9 cellular contexts compared by ENCODE assay signal in genomic region chr20:62898970-62899632, GRCh38. TPM values are rescaled to one million over a fixed set of nuclear protein-coding genes. Genes with fewer than 3 reads are reported as not detected.
DNase-seq lines count a peak whose midpoint lies in the region; ATAC-seq and TF ChIP-seq lines count a peak whose summit lies in the region.
"Had no signal": no experiment of that assay in that cellular context is flagged by ENCODE, and none has a peak within 500 bp of the region (broad histone marks: within the 10 kb centered on the region; RNA-seq: fewer than 3 reads in every experiment).

No MANE protein-coding gene starts in this region.

- H3K27me3 ChIP-seq in endodermal cell (ENCODE audit: control insufficient read depth, insufficient read depth, low read length, poor library complexity, severe bottlenecking) (no peaks in the 10 kb centered on the region), stomach smooth muscle (ENCODE audit: control insufficient read depth in 1 of 2, insufficient read depth in 2 of 2, low read length in 2 of 2) (no peaks in the 10 kb centered on the region)

- H3K27ac ChIP-seq in endodermal cell (ENCODE audit: low read depth, low read length), result no peak overlapping the region
- H3K27ac ChIP-seq in stomach smooth muscle (ENCODE audit: low read length), result peak overlapping the region; percentile 92

- ATAC-seq in left cardiac atrium, result no peak

- H3K4me3 Mint-ChIP-seq in activated T-cell treated with anti-CD3 and anti-CD28 coated beads, Interleukin-2, amount 50 U/mL, for 24 hours, result peak overlapping the region; percentile 28
- H3K4me3 Mint-ChIP-seq in endodermal cell, result peak overlapping the region; percentile 31

- peaks cover 76% of the 10 kb centered on the region for H3K36me3 Mint-ChIP-seq in activated T-cell treated with anti-CD3 and anti-CD28 coated beads, Interleukin-2, amount 50 U/mL, for 24 hours (ENCODE audit: low read depth)
- peaks cover 44% of the 10 kb centered on the region for H3K36me3 Mint-ChIP-seq in endodermal cell (ENCODE audit: low read depth)

- no peaks in the 10 kb centered on the region for H3K9me3 Mint-ChIP-seq in activated T-cell treated with anti-CD3 and anti-CD28 coated beads, Interleukin-2, amount 50 U/mL, for 24 hours
- no peaks in the 10 kb centered on the region for H3K9me3 Mint-ChIP-seq in endodermal cell

- peak overlapping the region; percentile 82 for H3K27ac Mint-ChIP-seq in activated T-cell treated with anti-CD3 and anti-CD28 coated beads, Interleukin-2, amount 50 U/mL, for 24 hours
- H3K27ac Mint-ChIP-seq in endodermal cell, result peak overlapping the region; percentile 54

- no peak for TF ChIP-seq POLR2A in lower leg skin (IDR thresholded peaks at IDR 0.05)

- 75 to 84% methylated on average over 14 to 16 of the region's 16 CpGs for WGBS in endodermal cell (ENCODE audit: insufficient coverage in 1 of 2, insufficient read length in 1 of 2), 2 experiments
- WGBS in lower leg skin, 2 donors, result 26 to 28% methylated on average over 16 of the region's 16 CpGs

- intact Hi-C loops in lower leg skin (cut with DNase I; ENCODE audit: low total_unique reads) (no loop called here), left cardiac atrium (cut with DNase I) (no loop called here)

- H3K27me3 Mint-ChIP-seq in activated T-cell treated with anti-CD3 and anti-CD28 coated beads, Interleukin-2, amount 50 U/mL, for 24 hours, result no peaks in the 10 kb centered on the region
- H3K27me3 Mint-ChIP-seq in endodermal cell (ENCODE audit: insufficient read depth), result no peaks in the 10 kb centered on the region

- H3K9me3 ChIP-seq in endodermal cell (ENCODE audit: control insufficient read depth, low read length), result no peaks in the 10 kb centered on the region
- H3K9me3 ChIP-seq in stomach smooth muscle (ENCODE audit: control insufficient read depth in 2 of 2, low read length in 2 of 2), result no peaks in the 10 kb centered on the region

- H3K4me3 ChIP-seq in endodermal cell (ENCODE audit: low read length) (peak overlapping the region; percentile 50), stomach smooth muscle (ENCODE audit: low read length in 2 of 2) (no peak overlapping the region), lower leg skin (ENCODE audit: low read depth, poor library complexity, severe bottlenecking) (no peak overlapping the region)

- H3K36me3 ChIP-seq in endodermal cell (ENCODE audit: control insufficient read depth, insufficient read depth, low read length), result peaks cover 72% of the 10 kb centered on the region
- H3K36me3 ChIP-seq in stomach smooth muscle (ENCODE audit: control insufficient read depth in 2 of 2, insufficient read depth in 2 of 2, low read length in 2 of 2), result peaks cover 33% of the 10 kb centered on the region in 2 donors

- H3K9ac ChIP-seq in endodermal cell (ENCODE audit: extremely low read depth, low read length, poor library complexity, severe bottlenecking) (peak overlapping the region; percentile 11), stomach smooth muscle (ENCODE audit: low read length in 2 of 2) (peak overlapping the region in 1 of 2 donors; percentile 21)

- H3K4me1 Mint-ChIP-seq in activated T-cell treated with anti-CD3 and anti-CD28 coated beads, Interleukin-2, amount 50 U/mL, for 24 hours (ENCODE audit: low read depth), result peaks cover 50% of the 10 kb centered on the region
- H3K4me1 Mint-ChIP-seq in endodermal cell, result peaks cover 36% of the 10 kb centered on the region

- TF ChIP-seq CTCF in endodermal cell (conservative IDR thresholded peaks at IDR 0.05), result no peak
- no peak for TF ChIP-seq CTCF in lower leg skin (IDR thresholded peaks at IDR 0.05)

- DNase-seq in activated T-cell treated with anti-CD3 and anti-CD28 coated beads, Interleukin-2, amount 50 U/mL, for 24 hours, result no peak
- DNase-seq in activated T-cell treated with anti-CD3 and anti-CD28 coated beads, Interleukin-2, amount 50 U/mL, for 1 hour, result no peak
- DNase-seq in NCI-H345 treated with DMSO at 0.1 percent for 48 hours (lab: John Stamatoyannopoulos, UW; ENCODE audit: unreplicated experiment) (peak; percentile 23), endodermal cell (peak; percentile 84), lower leg skin (ENCODE audit: low spot score in 2 of 2) (no peak), islet precursor cell (no peak), left cardiac atrium (no peak)
- DNase-seq: SIG-M5 had no signal

- peaks cover 23% of the 10 kb centered on the region for H3K4me1 ChIP-seq in endodermal cell (ENCODE audit: control insufficient read depth, insufficient read depth, low read length)
- peaks cover 30% of the 10 kb centered on the region for H3K4me1 ChIP-seq in stomach smooth muscle (ENCODE audit: control insufficient read depth, insufficient read depth, low read length)

RNA-seq across cellular contexts. Expression of gene DIDO1, which starts 27.2 kb away (rescaled TPM):
- total RNA-seq in endodermal cell (10 to 100 TPM; 53.5 to 68.3 TPM), lower leg skin (100 to 1,000 TPM in 1 of 4 donors, 10 to 100 TPM in 3; 54.2 to 105 (median 70.7) TPM), left cardiac atrium (10 to 100 TPM; 33.8 to 39.1 TPM)
- polyA plus RNA-seq in endodermal cell (2013, experiment 1 of 2), result 47.8 TPM
- polyA plus RNA-seq in endodermal cell (2013, experiment 2 of 2), result 43.0 TPM

RNA-seq across cellular contexts. Expression of gene TCFL5, which starts 37.5 kb away (rescaled TPM):
- total RNA-seq in endodermal cell, result 10 to 100 TPM; 15.8 to 17.4 TPM
- polyA plus RNA-seq in endodermal cell (2013, experiment 1 of 2), result 21.1 TPM
- 22.4 TPM for polyA plus RNA-seq in endodermal cell (2013, experiment 2 of 2)
- total RNA-seq in lower leg skin, result 10 to 100 TPM; 12.1 to 13.9 (median 13.1) TPM
- 1 to 10 TPM; 6.4 to 8.4 TPM for total RNA-seq in left cardiac atrium

RNA-seq across cellular contexts. Expression of gene GID8, which starts 38.8 kb away (rescaled TPM):
- total RNA-seq in endodermal cell (10 to 100 TPM; 51.5 to 52.1 TPM), lower leg skin (10 to 100 TPM; 39.6 to 59.3 (median 44.2) TPM), left cardiac atrium (10 to 100 TPM; 16.8 to 20.2 TPM)
- polyA plus RNA-seq in endodermal cell (2013, experiment 1 of 2), result 47.3 TPM
- 41.8 TPM for polyA plus RNA-seq in endodermal cell (2013, experiment 2 of 2)

RNA-seq across cellular contexts. Expression of gene SLC17A9, which starts 53.4 kb away (rescaled TPM):
- total RNA-seq in endodermal cell (10 to 100 TPM in 1 of 2 donors, 1 to 10 TPM in 1; 8.9 to 10.2 TPM), lower leg skin (1 to 10 TPM in 2 of 4 donors, under 1 TPM in 2; 0.46 to 1.1 (median 0.73) TPM), left cardiac atrium (1 to 10 TPM; 2.1 to 5.7 TPM)
- polyA plus RNA-seq in endodermal cell (2013, experiment 1 of 2), result 3.2 TPM
- 3.4 TPM for polyA plus RNA-seq in endodermal cell (2013, experiment 2 of 2)

Comparison
In these comparisons a context has a peak if more than half of its experiments do, and no peak if none do; other contexts are left out.
1. DNase-seq: peak in NCI-H345 treated with DMSO at 0.1 percent for 48 hours (single experiment) and endodermal cell (single experiment); none in activated T-cell treated with anti-CD3 and anti-CD28 coated beads, Interleukin-2, amount 50 U/mL, for 24 hours (single experiment), activated T-cell treated with anti-CD3 and anti-CD28 coated beads, Interleukin-2, amount 50 U/mL, for 1 hour (single experiment), lower leg skin (0 of 2), islet precursor cell (single experiment) and left cardiac atrium (single experiment).